12 cellular contexts compared by ENCODE assay signal in genomic region chr12:101021911-101022388, GRCh38.
DNase-seq lines count a peak whose midpoint lies in the region; ATAC-seq, FAIRE-seq and TF ChIP-seq lines count a peak whose summit lies in the region.
"Had no signal": no experiment of that assay in that cellular context is flagged by ENCODE, and none has a peak within 500 bp of the region (broad histone marks: within the 10 kb centered on the region; RNA-seq: fewer than 3 reads in every experiment).

No MANE protein-coding gene starts in this region.

- peak overlapping the region; percentile 87 for H3K27ac ChIP-seq in ACC112 (ENCODE audit: low read depth, low read length)

- peaks cover 23% of the 10 kb centered on the region for H3K4me1 ChIP-seq in ACC112 (ENCODE audit: control insufficient read depth, insufficient read depth, low read length, unreplicated experiment)

- DNase-seq in HFFc6 (peak; percentile 85), amniotic stem cell (lab: John Stamatoyannopoulos, UW) (peak; percentile 62), iris pigment epithelial cell (ENCODE audit: low read depth) (peak; percentile 87), NCI-H2171 treated with DMSO at 0.1 percent for 48 hours (lab: John Stamatoyannopoulos, UW) (no peak), GM12891 (ENCODE audit: insufficient read length, low spot score) (no peak)
- DNase-seq in stimulated activated naive CD8-positive, alpha-beta T cell treated with anti-CD3 and anti-CD28 coated beads, Interleukin-15, Interleukin-2, amounts not matched to agents 100 U/mL and 50 U/mL, for 24 hours, result no peak
- DNase-seq: activated T-cell treated with anti-CD3 and anti-CD28 coated beads, Interleukin-2, amount 50 U/mL, for 4 hours; CD4-positive, CD25-positive, alpha-beta regulatory T cell; effector memory CD4-positive, alpha-beta T cell had no signal

- peak overlapping the region; percentile 93 for H3K27ac Mint-ChIP-seq in HFFc6
- H3K27ac Mint-ChIP-seq: CD4-positive, CD25-positive, alpha-beta regulatory T cell; stimulated activated naive CD8-positive, alpha-beta T cell treated with anti-CD3 and anti-CD28 coated beads, Interleukin-15, Interleukin-2, amounts not matched to agents 100 ng/mL and 50 ng/mL, for 24 hours had no signal

- no peak for TF ChIP-seq CTCF in HFFc6 (IDR thresholded peaks at IDR 0.05)

- no peaks in the 10 kb centered on the region for H3K79me2 ChIP-seq in ACC112 (ENCODE audit: control insufficient read depth, insufficient read depth, low read length, unreplicated experiment)

- no peaks in the 10 kb centered on the region; the same call in 1 of the 2 replicates for H3K27me3 Mint-ChIP-seq in HFFc6 (ENCODE audit: insufficient read depth)
- H3K27me3 Mint-ChIP-seq: CD4-positive, CD25-positive, alpha-beta regulatory T cell; stimulated activated naive CD8-positive, alpha-beta T cell treated with anti-CD3 and anti-CD28 coated beads, Interleukin-15, Interleukin-2, amounts not matched to agents 100 ng/mL and 50 ng/mL, for 24 hours had no signal

- no peak overlapping the region for H2AFZ ChIP-seq in ACC112 (ENCODE audit: low read length, unreplicated experiment)

- ATAC-seq in GM18858 (IDR thresholded peaks at IDR 0.05; ENCODE audit: unreplicated experiment), result no peak
- no peak for ATAC-seq in stimulated activated naive CD8-positive, alpha-beta T cell treated with anti-CD3 and anti-CD28 coated beads, Interleukin-15, Interleukin-2, amounts not matched to agents 100 U/mL and 50 U/mL, for 24 hours
- ATAC-seq: activated T-cell treated with anti-CD3 and anti-CD28 coated beads, Interleukin-2, amount 50 U/mL, for 4 hours had no signal

- peaks cover 10% of the 10 kb centered on the region for H3K36me3 Mint-ChIP-seq in HFFc6 (ENCODE audit: low read depth)
- H3K36me3 Mint-ChIP-seq: CD4-positive, CD25-positive, alpha-beta regulatory T cell had no signal

- no peaks in the 10 kb centered on the region for H3K27me3 ChIP-seq in ACC112 (ENCODE audit: insufficient read depth, low read length)

- no peak for TF ChIP-seq POLR2A in GM12891 (IDR thresholded peaks at IDR 0.05; ENCODE audit: low read depth, low read length)

- H3K4me3 ChIP-seq in ACC112 (ENCODE audit: low read depth, low read length), result no peak overlapping the region

- H3K4me3 Mint-ChIP-seq in HFFc6, result peak overlapping the region; percentile 41
- H3K4me3 Mint-ChIP-seq: activated T-cell treated with anti-CD3 and anti-CD28 coated beads, Interleukin-2, amount 50 U/mL, for 4 hours; stimulated activated naive CD8-positive, alpha-beta T cell treated with anti-CD3 and anti-CD28 coated beads, Interleukin-15, Interleukin-2, amounts not matched to agents 100 ng/mL and 50 ng/mL, for 24 hours had no signal

- H3K36me3 ChIP-seq in ACC112 (ENCODE audit: insufficient read depth, low read length), result no peaks in the 10 kb centered on the region

- H3K4me1 Mint-ChIP-seq in HFFc6 (ENCODE audit: low read depth), result peaks cover 61% of the 10 kb centered on the region
- H3K4me1 Mint-ChIP-seq: CD4-positive, CD25-positive, alpha-beta regulatory T cell had no signal

- H3K9me3 Mint-ChIP-seq in HFFc6, result peaks cover 9% of the 10 kb centered on the region; the same call in 1 of the 2 replicates
- H3K9me3 Mint-ChIP-seq: stimulated activated naive CD8-positive, alpha-beta T cell treated with anti-CD3 and anti-CD28 coated beads, Interleukin-15, Interleukin-2, amounts not matched to agents 100 ng/mL and 50 ng/mL, for 24 hours had no signal

- no peak for FAIRE-seq in GM12891 (lab: Jason Lieb, UNC)

TF ChIP-seq in GM12891, 5 proteins besides CTCF, POLR2A, EP300 and RAD21:
- TF ChIP-seq POLR2AphosphoS5 (IDR thresholded peaks at IDR 0.05; ENCODE audit: low read depth, low read length) (no peak), SPI1 (IDR thresholded peaks at IDR 0.05; ENCODE audit: low read depth, low read length) (no peak), POU2F2 (IDR thresholded peaks at IDR 0.05; ENCODE audit: low read depth, low read length) (no peak)

Comparison
In these comparisons a context has a peak if more than half of its experiments do, and no peak if none do; other contexts are left out.
1. DNase-seq: peak in HFFc6 (single experiment), amniotic stem cell (single experiment) and iris pigment epithelial cell (single experiment); none in NCI-H2171 treated with DMSO at 0.1 percent for 48 hours (single experiment), GM12891 (single experiment) and stimulated activated naive CD8-positive, alpha-beta T cell treated with anti-CD3 and anti-CD28 coated beads, Interleukin-15, Interleukin-2, amounts not matched to agents 100 U/mL and 50 U/mL, for 24 hours (single experiment).